33 cellular contexts compared by ENCODE assay signal in the genomic region with DNA sequence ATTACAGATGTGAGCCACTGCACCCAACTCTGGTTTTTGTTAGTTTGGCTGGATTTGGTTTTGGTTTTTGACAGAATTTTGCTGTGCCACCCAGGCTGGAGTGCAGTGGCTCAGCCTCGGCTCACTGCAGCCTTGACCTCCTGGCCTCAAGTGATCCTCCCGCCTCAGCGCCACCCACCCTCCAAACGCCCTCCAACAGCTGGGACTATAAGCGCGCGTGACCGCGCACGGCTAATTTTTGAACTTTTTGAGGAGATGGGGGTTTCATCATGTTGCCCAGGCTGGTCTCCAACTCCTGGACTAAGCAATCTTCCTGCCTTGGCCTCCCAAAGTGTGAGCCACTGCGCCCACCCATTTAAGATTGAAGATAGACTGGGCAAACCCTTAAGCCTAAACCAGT.
"Had no signal": no experiment of that assay in that cellular context is flagged by ENCODE, and none has a peak within 500 bp of the region (broad histone marks: within the 10 kb centered on the region; RNA-seq: fewer than 3 reads in every experiment).

No MANE protein-coding gene starts in this region.

- H3K9me3 ChIP-seq: adrenal gland, body of pancreas, breast epithelium had no signal

- H3K27ac ChIP-seq: adrenal gland, body of pancreas, brain microvascular endothelial cell, breast epithelium, VCaP had no signal

- H3K4me3 ChIP-seq: adrenal gland, body of pancreas, breast epithelium had no signal

- H3K4me3 Mint-ChIP-seq: activated B cell treated with CpG ODN at 0.5 μM for 24 hours; activated CD4-positive, alpha-beta memory T cell treated with anti-CD3 and anti-CD28 coated beads for 36 hours; activated CD8-positive, alpha-beta T cell treated with anti-CD3 and anti-CD28 coated beads for 36 hours; activated naive CD4-positive, alpha-beta T cell treated with anti-CD3 and anti-CD28 coated beads for 36 hours; activated naive CD8-positive, alpha-beta T cell treated with anti-CD3 and anti-CD28 coated beads for 36 hours; activated T-cell treated with anti-CD3 and anti-CD28 coated beads, Interleukin-2, amount 50 U/mL, for 4 hours; activated T-cell treated with anti-CD3 and anti-CD28 coated beads, Interleukin-2, amount 50 U/mL, for 72 hours; activated T-helper 1 cell treated with anti-CD3 and anti-CD28 coated beads, Interleukin-12 subunit alpha, Interleukin-12 subunit beta, Interleukin-2, Interleukin-4 antibody, amounts not matched to agents 30 ng/mL and 10 ng/mL and 1 ng/mL, durations not matched to agents 14 hours and 24 hours and 36 hours; activated T-helper 17 cell treated with anti-CD3 and anti-CD28 coated beads, Interleukin-2, amount 50 U/mL, for 72 hours; T-cell; T-helper 17 cell had no signal

- H3K36me3 ChIP-seq: adrenal gland, breast epithelium had no signal

- DNase-seq: activated B cell treated with CpG ODN at 0.5 μM for 24 hours; activated CD4-positive, alpha-beta memory T cell treated with anti-CD3 and anti-CD28 coated beads for 36 hours; activated CD4-positive, alpha-beta T cell treated with anti-CD3 and anti-CD28 coated beads for 48 hours; activated CD4-positive, alpha-beta T cell treated with anti-CD3 and anti-CD28 coated beads, Interleukin-2, amount 50 U/mL, for 1 hour; activated CD4-positive, alpha-beta T cell treated with anti-CD3 and anti-CD28 coated beads, Interleukin-2, amount 50 U/mL, for 4 hours; activated CD4-positive, CD25-positive, alpha-beta regulatory T cell treated with anti-CD3 and anti-CD28 coated beads, Interleukin-2, amount 50 U/mL, for 72 hours; activated CD8-positive, alpha-beta memory T cell treated with anti-CD3 and anti-CD28 coated beads, Interleukin-2, amount 50 U/mL, for 4 hours; activated CD8-positive, alpha-beta T cell treated with anti-CD3 and anti-CD28 coated beads for 36 hours; activated effector memory CD4-positive, alpha-beta T cell treated with anti-CD3 and anti-CD28 coated beads, Interleukin-2, amount 50 U/mL, for 16 hours; activated gamma-delta T cell treated with Interleukin-2 at 50 U/mL for 16 hours; activated naive CD4-positive, alpha-beta T cell; activated naive CD4-positive, alpha-beta T cell treated with anti-CD3 and anti-CD28 coated beads for 36 hours; activated naive CD4-positive, alpha-beta T cell treated with anti-CD3 and anti-CD28 coated beads, Interleukin-2, amount 50 U/mL, for 16 hours; activated naive CD8-positive, alpha-beta T cell treated with anti-CD3 and anti-CD28 coated beads for 36 hours; activated T-cell treated with anti-CD3 and anti-CD28 coated beads for 4 hours; activated T-cell treated with anti-CD3 and anti-CD28 coated beads, Interleukin-2, amount 50 U/mL, for 1 hour; activated T-cell treated with anti-CD3 and anti-CD28 coated beads, Interleukin-2, amount 50 U/mL, for 4 hours; activated T-cell treated with anti-CD3 and anti-CD28 coated beads, Interleukin-2, amount 50 U/mL, for 72 hours; adrenal gland; amniotic stem cell; aorta; body of pancreas; brain microvascular endothelial cell; central memory CD4-positive, alpha-beta T cell; T-cell; T-helper 17 cell had no signal

- H3K4me1 ChIP-seq: breast epithelium had no signal

- H3K9me3 Mint-ChIP-seq: activated naive CD4-positive, alpha-beta T cell treated with anti-CD3 and anti-CD28 coated beads, Interleukin-2, amount 50 U/mL, for 72 hours; activated naive CD8-positive, alpha-beta T cell treated with anti-CD3 and anti-CD28 coated beads for 36 hours; activated T-cell treated with anti-CD3 and anti-CD28 coated beads, Interleukin-2, amount 50 U/mL, for 72 hours; activated T-helper 17 cell treated with anti-CD3 and anti-CD28 coated beads, Interleukin-2, amount 50 U/mL, for 72 hours; T-cell had no signal

- H3K27me3 Mint-ChIP-seq: activated B cell treated with CpG ODN at 0.5 μM for 24 hours; activated CD4-positive, alpha-beta memory T cell treated with anti-CD3 and anti-CD28 coated beads for 36 hours; activated CD8-positive, alpha-beta T cell treated with anti-CD3 and anti-CD28 coated beads for 36 hours; activated naive CD8-positive, alpha-beta T cell treated with anti-CD3 and anti-CD28 coated beads for 36 hours; activated T-helper 17 cell treated with anti-CD3 and anti-CD28 coated beads, Interleukin-2, amount 50 U/mL, for 72 hours; T-cell; T-helper 17 cell had no signal

- FAIRE-seq: astrocyte, TTC549 had no signal

- ATAC-seq: activated CD8-positive, alpha-beta T cell treated with anti-CD3 and anti-CD28 coated beads for 36 hours; activated naive CD4-positive, alpha-beta T cell treated with anti-CD3 and anti-CD28 coated beads, Interleukin-2, amount 50 U/mL, for 72 hours; activated T-cell treated with anti-CD3 and anti-CD28 coated beads, Interleukin-2, amount 50 U/mL, for 4 hours; activated T-cell treated with anti-CD3 and anti-CD28 coated beads, Interleukin-2, amount 50 U/mL, for 72 hours; activated T-helper 17 cell treated with anti-CD3 and anti-CD28 coated beads, Interleukin-2, amount 50 U/mL, for 72 hours; body of pancreas; T-cell; T-helper 17 cell had no signal

- H3K27me3 ChIP-seq: adrenal gland, body of pancreas, brain microvascular endothelial cell, breast epithelium had no signal

- H3K27ac Mint-ChIP-seq: activated B cell treated with CpG ODN at 0.5 μM for 24 hours; activated CD4-positive, alpha-beta memory T cell treated with anti-CD3 and anti-CD28 coated beads for 36 hours; activated CD8-positive, alpha-beta T cell treated with anti-CD3 and anti-CD28 coated beads for 36 hours; activated naive CD4-positive, alpha-beta T cell treated with anti-CD3 and anti-CD28 coated beads for 36 hours; activated naive CD4-positive, alpha-beta T cell treated with anti-CD3 and anti-CD28 coated beads, Interleukin-2, amount 50 U/mL, for 72 hours; activated naive CD8-positive, alpha-beta T cell treated with anti-CD3 and anti-CD28 coated beads for 36 hours; activated T-cell treated with anti-CD3 and anti-CD28 coated beads, Interleukin-2, amount 50 U/mL, for 72 hours; activated T-helper 1 cell treated with anti-CD3 and anti-CD28 coated beads, Interleukin-12 subunit alpha, Interleukin-12 subunit beta, Interleukin-2, Interleukin-4 antibody, amounts not matched to agents 30 ng/mL and 10 ng/mL and 1 ng/mL, durations not matched to agents 14 hours and 24 hours and 36 hours; activated T-helper 17 cell treated with anti-CD3 and anti-CD28 coated beads, Interleukin-2, amount 50 U/mL, for 72 hours; T-cell; T-helper 17 cell had no signal
